In the genomic region with DNA sequence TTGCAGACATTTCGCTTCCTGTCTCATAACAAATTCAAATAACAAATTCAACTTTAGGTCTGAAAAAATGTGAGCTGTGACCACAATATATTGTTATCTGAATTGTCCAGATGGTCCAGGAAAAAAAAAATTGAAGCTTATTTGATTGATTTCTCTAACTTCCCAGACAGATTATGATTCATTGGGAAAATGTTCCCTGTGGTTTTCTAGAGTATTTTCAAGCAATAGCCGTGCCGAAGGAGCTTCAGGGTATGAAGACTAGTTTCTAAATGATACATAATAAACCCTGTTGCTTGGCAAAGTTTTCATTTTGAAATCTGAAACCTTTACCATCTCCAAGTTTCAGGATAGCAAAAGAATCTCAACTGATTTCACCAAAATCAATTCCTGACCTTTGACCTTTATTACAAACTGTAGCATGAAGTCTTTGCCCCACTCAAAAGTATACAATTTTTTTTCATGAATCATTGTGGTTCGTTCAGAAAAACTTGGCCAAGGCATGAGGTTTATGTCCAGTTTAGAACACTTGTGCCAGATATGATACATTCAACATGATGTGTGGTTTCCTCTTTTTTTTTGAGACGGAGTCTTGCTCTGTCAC, we compare ENCODE assay signal across 9 cellular contexts.
A peak's percentile ranks its signal among the peaks of the same experiment; 100 is the strongest.
DNase-seq lines count a peak whose midpoint lies in the region; ATAC-seq and TF ChIP-seq lines count a peak whose summit lies in the region.
"Had no signal": no experiment of that assay in that cellular context is flagged by ENCODE, and none has a peak within 500 bp of the region (broad histone marks: within the 10 kb centered on the region; RNA-seq: fewer than 3 reads in every experiment).

No MANE protein-coding gene starts in this region.

- H2BK5ac ChIP-seq in neuronal stem cell (ENCODE audit: low read length), result no peak overlapping the region

- no peak for TF ChIP-seq CTCF in Calu3 (IDR thresholded peaks at IDR 0.05; ENCODE audit: unreplicated experiment)

- H3K4me3 Mint-ChIP-seq in Calu3 (ENCODE audit: low read depth, unreplicated experiment), result no peak overlapping the region

- H3K14ac ChIP-seq in neuronal stem cell (ENCODE audit: low read length), result no peak overlapping the region

- H4K8ac ChIP-seq in neuronal stem cell (ENCODE audit: low read depth, low read length), result no peak overlapping the region

- H3K4me2 ChIP-seq in neuronal stem cell (ENCODE audit: insufficient read depth, low read length, poor library complexity, severe bottlenecking), result no peak overlapping the region

- no TSS peak for BruUV-seq in Calu3 (replicated peaks; lab: Mats Ljungman, UMichigan)

- no peaks in the 10 kb centered on the region for H3K9me3 Mint-ChIP-seq in Calu3 (ENCODE audit: low read depth, unreplicated experiment)

- H3K23ac ChIP-seq in neuronal stem cell (ENCODE audit: low read depth, low read length, poor library complexity), result no peak overlapping the region

- no peaks in the 10 kb centered on the region for H3K79me1 ChIP-seq in neuronal stem cell (ENCODE audit: low read depth, low read length)

- no peak overlapping the region for H3K9ac ChIP-seq in rectal smooth muscle tissue (ENCODE audit: low read length)
- no peak overlapping the region for H3K9ac ChIP-seq in neuronal stem cell (ENCODE audit: low read depth, low read length, poor library complexity)

- WGBS in neuronal stem cell (ENCODE audit: extremely low coverage in 2 of 2, insufficient read length in 2 of 2, insufficient replicate concordance in 1 of 2), 2 donors, result no CpG with 5 or more reads among the region's 5 CpGs

- no peak overlapping the region for H2BK12ac ChIP-seq in neuronal stem cell (ENCODE audit: low read length)

- H3K18ac ChIP-seq in neuronal stem cell (ENCODE audit: low read length), result no peak overlapping the region

- no peak overlapping the region for H2AFZ ChIP-seq in neuronal stem cell (ENCODE audit: low read length)

- H2BK15ac ChIP-seq in neuronal stem cell (ENCODE audit: low read length), result no peak overlapping the region

- no peak for ATAC-seq in GM18511 (IDR thresholded peaks at IDR 0.05; ENCODE audit: unreplicated experiment)
- ATAC-seq in HG03342 (IDR thresholded peaks at IDR 0.05; ENCODE audit: unreplicated experiment), result no peak

- H3K27me3 Mint-ChIP-seq in Calu3 (ENCODE audit: unreplicated experiment), result no peaks in the 10 kb centered on the region

- H3K4me1 ChIP-seq in rectal smooth muscle tissue (ENCODE audit: control insufficient read depth, insufficient read depth, low read length) (peaks cover 11% of the 10 kb centered on the region), neuronal stem cell (ENCODE audit: control insufficient read depth in 2 of 2, insufficient read depth in 1 of 2, low read depth in 1 of 2, low read length in 2 of 2) (peaks cover 0 to 2% of the 10 kb centered on the region in 2 donors)

- intact Hi-C loops in Calu3 (cut with micrococcal nuclease; ENCODE audit: unreplicated experiment), result loop anchor here (1.0 to 10.0 kb wide), 3 partner anchors 53 to 215 kb away; no protein-coding TSS in a partner anchor

- no peak overlapping the region for H4K91ac ChIP-seq in neuronal stem cell (ENCODE audit: low read depth, low read length, poor library complexity)

- no peak overlapping the region for H2AK5ac ChIP-seq in neuronal stem cell (ENCODE audit: low read depth, low read length)

- peak overlapping the region; percentile 85 for H3K27ac Mint-ChIP-seq in Calu3 (ENCODE audit: unreplicated experiment)

- H3K4ac ChIP-seq in neuronal stem cell (ENCODE audit: low read length), result no peak overlapping the region

- H3K9me3 ChIP-seq in neuronal stem cell (replicated peaks in 1 of 2; ENCODE audit: control insufficient read depth in 2 of 2, insufficient read depth in 1 of 2, low read depth in 1 of 2, low read length in 2 of 2), result no peaks in the 10 kb centered on the region

- peaks cover 49% of the 10 kb centered on the region for H3K4me1 Mint-ChIP-seq in Calu3 (ENCODE audit: low read depth, unreplicated experiment)

- H2BK120ac ChIP-seq in neuronal stem cell (ENCODE audit: low read depth, low read length), result no peak overlapping the region

- H3K27me3 ChIP-seq in rectal smooth muscle tissue (ENCODE audit: control insufficient read depth, insufficient read depth, low read length), result no peaks in the 10 kb centered on the region
- peaks cover 0 to 5% (median 0%) of the 10 kb centered on the region in 3 experiments for H3K27me3 ChIP-seq in neuronal stem cell (ENCODE audit: control insufficient read depth in 3 of 3, insufficient read depth in 3 of 3, low read depth in 1 of 3, low read length in 3 of 3)

- H3K27ac ChIP-seq in rectal smooth muscle tissue (ENCODE audit: low read depth, low read length) (peak overlapping the region; percentile 27), neuronal stem cell (replicated peaks; ENCODE audit: low read length) (no peak overlapping the region)

- DNase-seq in Calu3, result peak; percentile 15
- peak; percentile 53 for DNase-seq in OCI-M1 (lab: John Stamatoyannopoulos, UW)
- peak; percentile 68 for DNase-seq in epidermal melanocyte (ENCODE audit: insufficient read length, low spot score)
- no peak for DNase-seq in neuronal stem cell (ENCODE audit: low spot score)
- no peak for DNase-seq in NCI-H1436 treated with DMSO at 0.1 percent for 48 hours (lab: John Stamatoyannopoulos, UW)
- DNase-seq: GOT3 had no signal

- H3K36me3 ChIP-seq in rectal smooth muscle tissue (ENCODE audit: control insufficient read depth, insufficient read depth, low read length) (no peaks in the 10 kb centered on the region), neuronal stem cell (replicated peaks in 1 of 2; ENCODE audit: control insufficient read depth in 2 of 2, insufficient read depth in 2 of 2, low read length in 2 of 2) (no peaks in the 10 kb centered on the region)

- CTCF ChIA-PET in Calu3 (lab: Charles Lee), result interaction anchor here (0.6 to 1.6 kb wide), 7 partner anchors 49 to 313 kb away, joined by 3 to 4 read pairs (median 3); no protein-coding TSS in a partner anchor

- H3K36me3 Mint-ChIP-seq in Calu3 (ENCODE audit: insufficient read depth, unreplicated experiment), result peaks cover 4% of the 10 kb centered on the region

- no peak overlapping the region for H3K4me3 ChIP-seq in rectal smooth muscle tissue (ENCODE audit: low read length)
- H3K4me3 ChIP-seq in neuronal stem cell (ENCODE audit: low read length in 2 of 2), result no peak overlapping the region

Comparison
In these comparisons a context has a peak if more than half of its experiments do, and no peak if none do; other contexts are left out.
1. DNase-seq: peak in Calu3 (single experiment), OCI-M1 (single experiment) and epidermal melanocyte (single experiment); none in neuronal stem cell (single experiment) and NCI-H1436 treated with DMSO at 0.1 percent for 48 hours (single experiment).